10 cellular contexts compared by ENCODE assay signal in the genomic region with DNA sequence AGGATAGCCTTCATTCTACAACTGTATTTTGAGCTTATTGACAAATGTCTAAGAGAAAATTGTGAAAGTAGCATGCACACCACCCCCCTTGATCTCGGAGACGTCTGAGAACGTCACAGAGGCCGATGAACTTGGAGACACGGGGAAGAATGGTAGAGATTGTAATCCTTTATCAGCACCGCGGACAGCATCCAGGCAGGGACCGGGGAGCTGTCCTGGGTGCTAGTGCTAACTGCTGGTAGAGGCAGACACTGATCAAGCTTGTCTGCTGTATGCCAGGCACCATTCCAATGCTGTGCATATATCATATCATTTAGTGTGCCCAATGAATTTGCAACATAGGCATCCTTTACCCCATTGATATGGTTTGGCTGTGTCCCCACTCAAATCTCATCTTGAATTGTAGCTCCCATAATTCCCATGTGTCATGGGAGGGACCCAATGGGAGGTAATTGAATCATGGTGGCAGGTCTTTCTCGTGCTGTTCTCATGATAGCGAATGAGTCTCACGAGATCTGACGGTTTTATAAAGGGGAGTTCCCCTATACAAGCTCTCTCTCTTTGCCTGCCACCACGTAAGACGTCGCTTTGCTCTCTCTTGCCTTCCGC.
DNase-seq lines count a peak whose midpoint lies in the region; ATAC-seq, FAIRE-seq and TF ChIP-seq lines count a peak whose summit lies in the region.
"Had no signal": no experiment of that assay in that cellular context is flagged by ENCODE, and none has a peak within 500 bp of the region (broad histone marks: within the 10 kb centered on the region; RNA-seq: fewer than 3 reads in every experiment).

No MANE protein-coding gene starts in this region.

- TF ChIP-seq CTCF in RWPE2 (IDR thresholded peaks at IDR 0.05; ENCODE audit: poor library complexity, severe bottlenecking) (no peak), bronchial epithelial cell (IDR thresholded peaks at IDR 0.05; ENCODE audit: insufficient read depth, low read length, severe bottlenecking) (no peak), right lobe of liver (IDR thresholded peaks at IDR 0.05) (no peak), thoracic aorta (IDR thresholded peaks at IDR 0.05) (no peak)

- H3K27me3 ChIP-seq in RWPE2 (ENCODE audit: insufficient read depth, poor library complexity, severe bottlenecking), result no peaks in the 10 kb centered on the region
- no peaks in the 10 kb centered on the region for H3K27me3 ChIP-seq in bronchial epithelial cell (ENCODE audit: control insufficient read depth, insufficient read depth, low read length)
- H3K27me3 ChIP-seq in right lobe of liver, result no peaks in the 10 kb centered on the region
- no peaks in the 10 kb centered on the region for H3K27me3 ChIP-seq in thoracic aorta (replicated peaks; ENCODE audit: insufficient read depth)

- FAIRE-seq in bronchial epithelial cell (lab: Jason Lieb, UNC), result peak; percentile 88

- intact Hi-C loops in right lobe of liver (cut with DNase I), result no loop called here

- ATAC-seq in RWPE2 (ENCODE audit: low read depth) (peak; percentile 66; the same call in 2 of the 3 replicates), right lobe of liver (peak; percentile 47 to 88 (median 77)), thoracic aorta (ENCODE audit: insufficient number of reproducible peaks, low FRiP score, low read depth) (no peak), HG02840 (IDR thresholded peaks at IDR 0.05; ENCODE audit: low FRiP score, unreplicated experiment) (no peak)

- TF ChIP-seq POLR2A in right lobe of liver (IDR thresholded peaks at IDR 0.05), result no peak

- no peaks in the 10 kb centered on the region for H3K36me3 ChIP-seq in RWPE2 (ENCODE audit: low read depth)
- H3K36me3 ChIP-seq in bronchial epithelial cell (ENCODE audit: control insufficient read depth, insufficient read depth, low read length), result no peaks in the 10 kb centered on the region
- H3K36me3 ChIP-seq in right lobe of liver, result no peaks in the 10 kb centered on the region
- no peaks in the 10 kb centered on the region for H3K36me3 ChIP-seq in thoracic aorta

- H3K9me3 ChIP-seq in RWPE2 (ENCODE audit: severe bottlenecking) (no peaks in the 10 kb centered on the region), right lobe of liver (no peaks in the 10 kb centered on the region), thoracic aorta (no peaks in the 10 kb centered on the region)

- DNase-seq in DMS 273 (lab: John Stamatoyannopoulos, UW; ENCODE audit: unreplicated experiment) (peak; percentile 53), DMS 273 treated with DMSO at 0.1 percent for 48 hours (lab: John Stamatoyannopoulos, UW) (no peak), RWPE2 (ENCODE audit: low spot score) (no peak), bronchial epithelial cell (ENCODE audit: low read depth) (peak; percentile 38), right lobe of liver (peak in 1 of 3 donors; percentile 44), thoracic aorta (ENCODE audit: low spot score) (peak; percentile 15), NCI-H2227 (lab: John Stamatoyannopoulos, UW; ENCODE audit: unreplicated experiment) (no peak)

- H3K4me3 ChIP-seq in RWPE2 (ENCODE audit: severe bottlenecking), result no peak overlapping the region
- H3K4me3 ChIP-seq in bronchial epithelial cell (ENCODE audit: low read depth, low read length), result no peak overlapping the region
- H3K4me3 ChIP-seq in right lobe of liver, result no peak overlapping the region
- H3K4me3 ChIP-seq in thoracic aorta, result no peak overlapping the region
- H3K4me3 ChIP-seq: SK-N-MC had no signal

- H3K27ac ChIP-seq in RWPE2 (ENCODE audit: poor library complexity, severe bottlenecking) (no peak overlapping the region), right lobe of liver (no peak overlapping the region), thoracic aorta (no peak overlapping the region)
- H3K27ac ChIP-seq: 22Rv1, SK-N-MC had no signal

- H3K4me1 ChIP-seq in RWPE2 (ENCODE audit: insufficient read depth, poor library complexity, severe bottlenecking) (no peaks in the 10 kb centered on the region), right lobe of liver (no peaks in the 10 kb centered on the region), thoracic aorta (ENCODE audit: control insufficient read depth in 1 of 2, low read depth in 2 of 2) (no peaks in the 10 kb centered on the region)

- 43% methylated on average over 12 of the region's 16 CpGs for WGBS in right lobe of liver (ENCODE audit: insufficient coverage, low coverage, low lambda C conversion rate, missing lambda C conversion rate)

Comparison
In these comparisons a context has a peak if more than half of its experiments do, and no peak if none do; other contexts are left out.
1. DNase-seq: peak in DMS 273 (single experiment), bronchial epithelial cell (single experiment) and thoracic aorta (single experiment); none in DMS 273 treated with DMSO at 0.1 percent for 48 hours (single experiment), RWPE2 (single experiment) and NCI-H2227 (single experiment).
2. ATAC-seq: peak in RWPE2 (single experiment) and right lobe of liver (4 of 4); none in thoracic aorta (single experiment) and HG02840 (single experiment).